In the genomic region with DNA sequence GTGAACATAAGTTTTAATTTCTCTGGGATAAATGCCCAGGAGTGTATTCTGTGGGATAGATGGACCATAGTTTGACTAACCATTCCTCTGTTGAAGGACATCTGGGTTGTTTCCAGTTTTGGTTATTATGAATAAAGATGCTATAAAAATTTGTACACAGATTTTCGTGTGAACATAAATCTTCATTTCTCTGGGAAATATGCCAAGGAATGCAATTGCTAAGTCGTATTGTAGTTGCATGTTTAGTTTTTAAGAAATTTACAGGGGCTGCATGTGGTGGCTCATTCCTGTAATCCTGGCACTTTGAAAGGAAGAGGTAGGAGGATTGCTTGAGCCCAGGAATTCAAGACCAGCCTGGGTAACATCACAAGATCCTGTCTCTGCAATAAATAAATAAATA, we compare ENCODE assay signal across 1 cellular context.
TF ChIP-seq lines count a peak whose summit lies in the region.

No MANE protein-coding gene starts in this region.

TF ChIP-seq in HEK293, 187 proteins besides CTCF, POLR2A, EP300 and RAD21:
- TF ChIP-seq, protein P1, sequence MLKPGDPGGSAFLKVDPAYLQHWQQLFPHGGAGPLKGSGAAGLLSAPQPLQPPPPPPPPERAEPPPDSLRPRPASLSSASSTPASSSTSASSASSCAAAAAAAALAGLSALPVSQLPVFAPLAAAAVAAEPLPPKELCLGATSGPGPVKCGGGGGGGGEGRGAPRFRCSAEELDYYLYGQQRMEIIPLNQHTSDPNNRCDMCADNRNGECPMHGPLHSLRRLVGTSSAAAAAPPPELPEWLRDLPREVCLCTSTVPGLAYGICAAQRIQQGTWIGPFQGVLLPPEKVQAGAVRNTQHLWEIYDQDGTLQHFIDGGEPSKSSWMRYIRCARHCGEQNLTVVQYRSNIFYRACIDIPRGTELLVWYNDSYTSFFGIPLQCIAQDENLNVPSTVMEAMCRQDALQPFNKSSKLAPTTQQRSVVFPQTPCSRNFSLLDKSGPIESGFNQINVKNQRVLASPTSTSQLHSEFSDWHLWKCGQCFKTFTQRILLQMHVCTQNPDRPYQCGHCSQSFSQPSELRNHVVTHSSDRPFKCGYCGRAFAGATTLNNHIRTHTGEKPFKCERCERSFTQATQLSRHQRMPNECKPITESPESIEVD (tag by site-specific recombination; IDR thresholded peaks at IDR 0.05) = peak; percentile 89
- TF ChIP-seq ZFP69B (tag by site-specific recombination; IDR thresholded peaks at IDR 0.05) (no peak), ZNF549 (tag by site-specific recombination; IDR thresholded peaks at IDR 0.05) (no peak), ZNF155 (tag by site-specific recombination; IDR thresholded peaks at IDR 0.05) (no peak)
- TF ChIP-seq, protein P2, sequence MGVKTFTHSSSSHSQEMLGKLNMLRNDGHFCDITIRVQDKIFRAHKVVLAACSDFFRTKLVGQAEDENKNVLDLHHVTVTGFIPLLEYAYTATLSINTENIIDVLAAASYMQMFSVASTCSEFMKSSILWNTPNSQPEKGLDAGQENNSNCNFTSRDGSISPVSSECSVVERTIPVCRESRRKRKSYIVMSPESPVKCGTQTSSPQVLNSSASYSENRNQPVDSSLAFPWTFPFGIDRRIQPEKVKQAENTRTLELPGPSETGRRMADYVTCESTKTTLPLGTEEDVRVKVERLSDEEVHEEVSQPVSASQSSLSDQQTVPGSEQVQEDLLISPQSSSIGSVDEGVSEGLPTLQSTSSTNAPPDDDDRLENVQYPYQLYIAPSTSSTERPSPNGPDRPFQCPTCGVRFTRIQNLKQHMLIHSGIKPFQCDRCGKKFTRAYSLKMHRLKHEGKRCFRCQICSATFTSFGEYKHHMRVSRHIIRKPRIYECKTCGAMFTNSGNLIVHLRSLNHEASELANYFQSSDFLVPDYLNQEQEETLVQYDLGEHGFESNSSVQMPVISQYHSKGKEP (tag by site-specific recombination; IDR thresholded peaks at IDR 0.05) = peak; percentile 50; the same call in 1 of the 2 replicates
